In genomic region chr16:22139008-22139407, GRCh38 we compare ENCODE assay signal across 21 cellular contexts. TPM values are rescaled to one million over a fixed set of nuclear protein-coding genes. Genes with fewer than 3 reads are reported as not detected.
"Had no signal": no experiment of that assay in that cellular context is flagged by ENCODE, and none has a peak within 500 bp of the region (broad histone marks: within the 10 kb centered on the region; RNA-seq: fewer than 3 reads in every experiment).

No MANE protein-coding gene starts in this region.

- ATAC-seq: activated CD8-positive, alpha-beta T cell treated with anti-CD3 and anti-CD28 coated beads for 36 hours; activated T-helper 17 cell treated with anti-CD3 and anti-CD28 coated beads, Interleukin-2, amount 50 U/mL, for 72 hours; effector memory CD8-positive, alpha-beta T cell; right cardiac atrium; stimulated activated naive CD8-positive, alpha-beta T cell treated with anti-CD3 and anti-CD28 coated beads, Interleukin-15, amount 100 ng/mL, for 72 hours; T-cell had no signal

- H3K4me3 ChIP-seq: skin epidermis, suprapubic skin had no signal

- H3K4me1 ChIP-seq: suprapubic skin had no signal

- H3K27me3 ChIP-seq: suprapubic skin had no signal

- H3K9me3 ChIP-seq: suprapubic skin had no signal

- H3K36me3 ChIP-seq: suprapubic skin had no signal

- DNase-seq: activated CD4-positive, alpha-beta T cell treated with anti-CD3 and anti-CD28 coated beads, Interleukin-2, amount 10 ng/mL, durations not matched to agents 24 days and 14 days; activated CD4-positive, CD25-positive, alpha-beta regulatory T cell; activated CD8-positive, alpha-beta T cell treated with anti-CD3 and anti-CD28 coated beads for 36 hours; activated naive CD4-positive, alpha-beta T cell; activated naive CD8-positive, alpha-beta T cell treated with anti-CD3 and anti-CD28 coated beads for 36 hours; activated T-cell treated with anti-CD3 and anti-CD28 coated beads, Interleukin-2, amount 50 U/mL, for 1 hour; amniotic stem cell; caudate nucleus; effector memory CD8-positive, alpha-beta T cell; foreskin melanocyte; glutamatergic neuron; right cardiac atrium; stimulated activated CD4-positive, alpha-beta T cell treated with anti-CD3 and anti-CD28 coated beads, Interleukin-2, amount 100 ng/mL, for 48 hours; stimulated activated naive CD8-positive, alpha-beta T cell treated with anti-CD3 and anti-CD28 coated beads, Interleukin-15, amount 100 ng/mL, for 72 hours; T-cell; T-helper 9 cell had no signal

- H3K27ac ChIP-seq: suprapubic skin had no signal

RNA-seq across cellular contexts. Expression of gene SDR42E2, which starts 23.3 kb away (rescaled TPM):
- total RNA-seq: activated naive CD8-positive, alpha-beta T cell treated with anti-CD3 and anti-CD28 coated beads for 36 hours; activated T-helper 17 cell treated with anti-CD3 and anti-CD28 coated beads, Interleukin-2, amount 50 U/mL, for 72 hours; omental fat pad; progenitor cell of endocrine pancreas; suprapubic skin had no signal

RNA-seq across cellular contexts. Expression of gene VWA3A, which starts 46.7 kb away (rescaled TPM):
- total RNA-seq: activated CD4-positive, alpha-beta T cell treated with anti-CD3 and anti-CD28 coated beads, Interleukin-2, amount 10 ng/mL, durations not matched to agents 24 days and 14 days; activated CD8-positive, alpha-beta T cell treated with anti-CD3 and anti-CD28 coated beads for 36 hours; activated T-helper 17 cell treated with anti-CD3 and anti-CD28 coated beads, Interleukin-2, amount 50 U/mL, for 72 hours had no signal
